1 cellular context compared by ENCODE assay signal in the genomic region with DNA sequence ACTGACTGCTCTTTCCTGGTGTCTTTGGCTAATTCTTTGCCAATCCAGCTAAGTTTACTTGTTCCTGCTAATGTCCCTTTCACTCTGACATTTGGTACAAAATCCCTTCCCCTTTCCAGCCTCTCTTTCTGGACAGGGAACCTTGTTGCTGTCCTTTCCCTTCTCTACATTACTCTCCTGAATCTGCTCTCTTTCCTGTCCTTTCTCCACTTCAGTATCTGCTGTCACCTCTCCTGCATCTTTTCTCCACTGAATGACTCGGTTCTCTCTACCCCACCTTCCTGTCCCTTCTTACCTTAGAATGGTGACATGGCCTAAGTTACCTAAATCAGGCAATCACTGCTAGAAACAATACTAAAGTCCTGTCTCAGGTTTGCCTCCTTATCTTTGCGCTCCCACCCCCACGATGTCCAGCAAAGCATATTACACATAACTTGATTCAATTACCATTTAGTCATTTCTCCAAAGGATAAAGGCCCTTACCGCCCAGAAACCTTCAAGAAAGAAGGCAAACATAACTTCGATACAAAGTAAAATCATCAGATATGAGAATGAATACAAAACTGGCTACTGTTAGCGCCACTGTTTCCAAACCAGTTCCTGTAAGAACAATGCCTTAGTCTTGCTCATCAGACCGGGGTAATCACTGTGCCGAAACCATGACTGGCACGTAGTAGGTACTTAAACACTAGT.
TF ChIP-seq lines count a peak whose summit lies in the region.

No MANE protein-coding gene starts in this region.

TF ChIP-seq in HCT116, 20 proteins besides CTCF, POLR2A, EP300 and RAD21 (continued from another document):
- TF ChIP-seq EGR1 (IDR thresholded peaks at IDR 0.05; ENCODE audit: low read depth) (no peak), SRF (IDR thresholded peaks at IDR 0.05; ENCODE audit: low read depth) (no peak), JUND (IDR thresholded peaks at IDR 0.05) (no peak)
